Comparison of ENCODE assay signal across 28 cellular contexts in genomic region chr13:52125547-52125946, GRCh38. TPM values are rescaled to one million over a fixed set of nuclear protein-coding genes. Genes with fewer than 3 reads are reported as not detected.
"Had no signal": no experiment of that assay in that cellular context is flagged by ENCODE, and none has a peak within 500 bp of the region (broad histone marks: within the 10 kb centered on the region; RNA-seq: fewer than 3 reads in every experiment).

No MANE protein-coding gene starts in this region.

- DNase-seq: hypothalamus; immature natural killer cell; kidney; left colon; left lung; mesendoderm; midbrain; mucosa of descending colon; naive thymus-derived CD4-positive, alpha-beta T cell; nucleus accumbens; pancreas; posterior cingulate gyrus; retina; right cardiac atrium; stimulated activated CD4-positive, alpha-beta T cell treated with anti-CD3 and anti-CD28 coated beads, Interleukin-12 subunit alpha, Interleukin-12 subunit beta, amount 100 ng/mL, for 4 hours; stimulated activated CD4-positive, alpha-beta T cell treated with anti-CD3 and anti-CD28 coated beads, Interleukin-15, amount 100 ng/mL, for 24 hours; stimulated activated CD4-positive, alpha-beta T cell treated with anti-CD3 and anti-CD28 coated beads, Interleukin-2, amount 100 ng/mL, for 24 hours; stimulated activated CD4-positive, alpha-beta T cell treated with anti-CD3 and anti-CD28 coated beads, Interleukin-4, amount 100 ng/mL, for 24 hours; stimulated activated naive CD4-positive, alpha-beta T cell; tibial artery; trophoblast cell; upper lobe of right lung had no signal

- H3K27ac Mint-ChIP-seq: immature natural killer cell; naive thymus-derived CD4-positive, alpha-beta T cell; natural killer cell treated with Interleukin-12 subunit alpha and Interleukin-12 subunit beta and Interleukin-15 and Interleukin-18, amount 100 ng/mL, for 72 hours; stimulated activated effector memory CD8-positive, alpha-beta T cell treated with anti-CD3 and anti-CD28 coated beads, Interleukin-12 subunit alpha, Interleukin-12 subunit beta, amount 100 ng/mL, for 72 hours; stimulated activated naive CD8-positive, alpha-beta T cell treated with anti-CD3 and anti-CD28 coated beads, Interleukin-15, Interleukin-2, amounts not matched to agents 100 ng/mL and 50 ng/mL, for 24 hours had no signal

- ATAC-seq: left colon; left lung; mucosa of descending colon; naive thymus-derived CD4-positive, alpha-beta T cell; natural killer cell treated with Interleukin-12 subunit alpha and Interleukin-12 subunit beta and Interleukin-15 and Interleukin-18, amount 100 ng/mL, for 72 hours; pancreas; right cardiac atrium; sciatic nerve; stimulated activated effector memory CD8-positive, alpha-beta T cell treated with anti-CD3 and anti-CD28 coated beads, Interleukin-12 subunit alpha, Interleukin-12 subunit beta, amount 100 ng/mL, for 72 hours; upper lobe of right lung had no signal

- H3K4me3 Mint-ChIP-seq: naive thymus-derived CD4-positive, alpha-beta T cell; natural killer cell treated with Interleukin-12 subunit alpha and Interleukin-12 subunit beta and Interleukin-15 and Interleukin-18, amount 100 ng/mL, for 72 hours; neural crest cell; stimulated activated effector memory CD8-positive, alpha-beta T cell treated with anti-CD3 and anti-CD28 coated beads, Interleukin-12 subunit alpha, Interleukin-12 subunit beta, amount 100 ng/mL, for 72 hours; stimulated activated naive CD8-positive, alpha-beta T cell treated with anti-CD3 and anti-CD28 coated beads, Interleukin-15, Interleukin-2, amounts not matched to agents 100 ng/mL and 50 ng/mL, for 24 hours had no signal

- H3K36me3 Mint-ChIP-seq: naive thymus-derived CD4-positive, alpha-beta T cell; natural killer cell treated with Interleukin-12 subunit alpha and Interleukin-12 subunit beta and Interleukin-15 and Interleukin-18, amount 100 ng/mL, for 72 hours; stimulated activated effector memory CD8-positive, alpha-beta T cell treated with anti-CD3 and anti-CD28 coated beads, Interleukin-12 subunit alpha, Interleukin-12 subunit beta, amount 100 ng/mL, for 72 hours had no signal

- H3K9me3 Mint-ChIP-seq: immature natural killer cell; naive thymus-derived CD4-positive, alpha-beta T cell; natural killer cell treated with Interleukin-12 subunit alpha and Interleukin-12 subunit beta and Interleukin-15 and Interleukin-18, amount 100 ng/mL, for 72 hours; neural crest cell; stimulated activated effector memory CD8-positive, alpha-beta T cell treated with anti-CD3 and anti-CD28 coated beads, Interleukin-12 subunit alpha, Interleukin-12 subunit beta, amount 100 ng/mL, for 72 hours; stimulated activated naive CD8-positive, alpha-beta T cell treated with anti-CD3 and anti-CD28 coated beads, Interleukin-15, Interleukin-2, amounts not matched to agents 100 ng/mL and 50 ng/mL, for 24 hours had no signal

RNA-seq across cellular contexts. Expression of gene NEK5, which starts 3.3 kb away (rescaled TPM):
- total RNA-seq: myocyte; naive thymus-derived CD4-positive, alpha-beta T cell; natural killer cell treated with Interleukin-12 subunit alpha and Interleukin-12 subunit beta and Interleukin-15 and Interleukin-18, amount 100 ng/mL, for 72 hours had no signal
